In genomic region chr4:176584031-176584430, GRCh38 we compare ENCODE assay signal across 28 cellular contexts.
A peak's percentile ranks its signal among the peaks of the same experiment; 100 is the strongest.
DNase-seq lines count a peak whose midpoint lies in the region; ATAC-seq and TF ChIP-seq lines count a peak whose summit lies in the region.
"Had no signal": no experiment of that assay in that cellular context is flagged by ENCODE, and none has a peak within 500 bp of the region (broad histone marks: within the 10 kb centered on the region; RNA-seq: fewer than 3 reads in every experiment).

No MANE protein-coding gene starts in this region.

- H3K4me2 ChIP-seq in GM23248 (ENCODE audit: unreplicated experiment) (no peak overlapping the region), SK-N-SH (no peak overlapping the region), smooth muscle cell (peak overlapping the region; percentile 72), neuronal stem cell (ENCODE audit: insufficient read depth, low read length, poor library complexity, severe bottlenecking) (no peak overlapping the region)
- H3K4me2 ChIP-seq: hepatocyte, neural progenitor cell, PC-9 had no signal

- H2BK12ac ChIP-seq in neuronal stem cell (ENCODE audit: low read length), result no peak overlapping the region

- H3K9me2 ChIP-seq in GM23248 (ENCODE audit: insufficient read depth) (peaks cover 4% of the 10 kb centered on the region; the same call in 1 of the 2 replicates), SK-N-SH (no peaks in the 10 kb centered on the region)

- CTCF ChIA-PET in SK-N-SH (lab: Yijun Ruan, JAX), result no interaction called here

- TF ChIP-seq EP300 in SK-N-SH (IDR thresholded peaks at IDR 0.05; ENCODE audit: borderline replicate concordance in 1 of 2, low read depth in 1 of 2, low read length in 1 of 2), result no peak

- H3K23ac ChIP-seq in neuronal stem cell (ENCODE audit: low read depth, low read length, poor library complexity), result no peak overlapping the region

- H3K9me3 ChIP-seq in GM23248 (ENCODE audit: low read depth) (no peaks in the 10 kb centered on the region), SK-N-SH (no peaks in the 10 kb centered on the region), smooth muscle cell (replicated peaks; ENCODE audit: low read depth) (no peaks in the 10 kb centered on the region), neuronal stem cell (replicated peaks in 1 of 2; ENCODE audit: control insufficient read depth in 2 of 2, insufficient read depth in 1 of 2, low read depth in 1 of 2, low read length in 2 of 2) (no peaks in the 10 kb centered on the region)
- H3K9me3 ChIP-seq: adrenal gland, colonic mucosa, gastrocnemius medialis, psoas muscle had no signal

- peak; percentile 47 for DNase-seq in GM23248
- DNase-seq in SK-N-SH, result no peak
- DNase-seq in fibroblast of mammary gland (ENCODE audit: low read depth), result peak; percentile 32
- no peak for DNase-seq in smooth muscle cell (lab: John Stamatoyannopoulos, UW; ENCODE audit: unreplicated experiment)
- DNase-seq in neuronal stem cell (ENCODE audit: low spot score), result no peak
- DNase-seq in SK-N-DZ (ENCODE audit: low spot score), result no peak
- DNase-seq: activated B cell treated with CpG ODN at 0.5 μM for 24 hours; activated CD8-positive, alpha-beta memory T cell treated with anti-CD3 and anti-CD28 coated beads, Interleukin-2, amount 10 ng/mL, durations not matched to agents 7 days and 5 days; activated naive CD4-positive, alpha-beta T cell treated with Interleukin-2 at 50 U/mL for 16 hours; adrenal gland; CD4-positive, CD25-positive, alpha-beta regulatory T cell; colonic mucosa; effector memory CD8-positive, alpha-beta T cell; erythroblast; gastrocnemius medialis; immature natural killer cell; Karpas-422; NCI-H2029; NCI-H526; NK-92 treated with Interleukin-12 subunit alpha and Interleukin-12 subunit beta, amount 100 ng/mL, for 24 hours; PC-9; psoas muscle; SHP77 treated with DMSO at 0.1 percent for 48 hours; stimulated activated naive CD4-positive, alpha-beta T cell treated with Interleukin-2 at 50 U/mL for 16 hours had no signal

- POLR2A ChIA-PET in SK-N-SH (lab: Yijun Ruan, JAX), result no interaction called here

- H2BK15ac ChIP-seq in neuronal stem cell (ENCODE audit: low read length), result no peak overlapping the region

- no peak overlapping the region for H2BK5ac ChIP-seq in neuronal stem cell (ENCODE audit: low read length)

- H3K4me1 ChIP-seq in GM23248 (ENCODE audit: insufficient read depth), result peaks cover 14% of the 10 kb centered on the region
- H3K4me1 ChIP-seq in SK-N-SH (ENCODE audit: control insufficient read depth in 1 of 2, insufficient read depth in 2 of 2, low read depth in 1 of 2, low read length in 1 of 2), result no peaks in the 10 kb centered on the region
- peaks cover 6% of the 10 kb centered on the region for H3K4me1 ChIP-seq in smooth muscle cell (ENCODE audit: low read depth)
- H3K4me1 ChIP-seq in neuronal stem cell (ENCODE audit: control insufficient read depth in 2 of 2, insufficient read depth in 1 of 2, low read depth in 1 of 2, low read length in 2 of 2), result no peaks in the 10 kb centered on the region
- H3K4me1 ChIP-seq: colonic mucosa, gastrocnemius medialis, neural progenitor cell, psoas muscle had no signal

- no peak overlapping the region for H2AK5ac ChIP-seq in neuronal stem cell (ENCODE audit: low read depth, low read length)

- no peak overlapping the region for H3K14ac ChIP-seq in neuronal stem cell (ENCODE audit: low read length)

- H3K4me3 ChIP-seq in GM23248, result no peak overlapping the region
- no peak overlapping the region for H3K4me3 ChIP-seq in SK-N-SH (ENCODE audit: low read depth in 2 of 2, low read length in 1 of 2)
- H3K4me3 ChIP-seq in fibroblast of mammary gland (ENCODE audit: control insufficient read depth, low read depth, low read length), result no peak overlapping the region
- H3K4me3 ChIP-seq in smooth muscle cell, result no peak overlapping the region
- H3K4me3 ChIP-seq in neuronal stem cell (ENCODE audit: low read length in 2 of 2), result no peak overlapping the region
- H3K4me3 ChIP-seq: adrenal gland, colonic mucosa, gastrocnemius medialis, hepatocyte, neural progenitor cell, PC-9, psoas muscle had no signal

- ATAC-seq in GM21825 (IDR thresholded peaks at IDR 0.05; ENCODE audit: unreplicated experiment), result no peak
- ATAC-seq: activated CD8-positive, alpha-beta memory T cell treated with anti-CD3 and anti-CD28 coated beads, Interleukin-2, amount 10 ng/mL, durations not matched to agents 7 days and 5 days; effector memory CD8-positive, alpha-beta T cell; gastrocnemius medialis; HCT116; psoas muscle had no signal

- no peaks in the 10 kb centered on the region for H3K36me3 ChIP-seq in GM23248 (ENCODE audit: low read depth)
- H3K36me3 ChIP-seq in SK-N-SH (replicated peaks in 1 of 2; ENCODE audit: control insufficient read depth in 1 of 2, insufficient read depth in 2 of 2, low read length in 1 of 2), result no peaks in the 10 kb centered on the region
- no peaks in the 10 kb centered on the region for H3K36me3 ChIP-seq in smooth muscle cell (ENCODE audit: low read depth)
- H3K36me3 ChIP-seq in neuronal stem cell (replicated peaks in 1 of 2; ENCODE audit: control insufficient read depth in 2 of 2, insufficient read depth in 2 of 2, low read length in 2 of 2), result no peaks in the 10 kb centered on the region
- H3K36me3 ChIP-seq: adrenal gland, colonic mucosa, gastrocnemius medialis, neural progenitor cell had no signal

- no peaks in the 10 kb centered on the region for H3K79me1 ChIP-seq in neuronal stem cell (ENCODE audit: low read depth, low read length)

- TF ChIP-seq CTCF in SK-N-SH (IDR thresholded peaks at IDR 0.05), result no peak
- TF ChIP-seq CTCF in fibroblast of mammary gland (conservative IDR thresholded peaks at IDR 0.05; ENCODE audit: control insufficient read depth, insufficient read depth, low read depth, low read length), result no peak
- TF ChIP-seq CTCF in smooth muscle cell (IDR thresholded peaks at IDR 0.05; ENCODE audit: borderline replicate concordance, insufficient read depth, poor library complexity, severe bottlenecking), result no peak

- in situ Hi-C loops in GM23248 (cut with MboI), result no loop called here

- H3F3A ChIP-seq in GM23248 (ENCODE audit: insufficient read depth) (no peaks in the 10 kb centered on the region), SK-N-SH (replicated peaks; ENCODE audit: insufficient read depth) (no peaks in the 10 kb centered on the region), smooth muscle cell (ENCODE audit: low read depth) (peaks cover 4% of the 10 kb centered on the region)

- H4K91ac ChIP-seq in neuronal stem cell (ENCODE audit: low read depth, low read length, poor library complexity), result no peak overlapping the region

- H3K4ac ChIP-seq in neuronal stem cell (ENCODE audit: low read length), result no peak overlapping the region

- peak overlapping the region; percentile 31; the same call in 1 of the 2 replicates for H2AFZ ChIP-seq in GM23248
- 0 out of 2 replicates have a peak overlapping the region, but pooled peaks have one; percentile 18 for H2AFZ ChIP-seq in SK-N-SH (ENCODE audit: low read depth)
- H2AFZ ChIP-seq in smooth muscle cell (ENCODE audit: low read depth), result peak overlapping the region; percentile 49
- H2AFZ ChIP-seq in neuronal stem cell (ENCODE audit: low read length), result no peak overlapping the region
- H2AFZ ChIP-seq: hepatocyte, neural progenitor cell, PC-9 had no signal

- H3K79me2 ChIP-seq in GM23248 (ENCODE audit: insufficient read depth) (no peaks in the 10 kb centered on the region), SK-N-SH (ENCODE audit: insufficient read depth) (no peaks in the 10 kb centered on the region), smooth muscle cell (ENCODE audit: low read depth) (no peaks in the 10 kb centered on the region)
- H3K79me2 ChIP-seq: hepatocyte had no signal

- WGBS in GM23248 (ENCODE audit: low coverage in 1 of 2, low lambda C conversion rate in 2 of 2, missing lambda C conversion rate in 2 of 2), 2 experiments, result 52 to 57% methylated on average over 4 of the region's 4 CpGs
- 6% methylated on average over 4 of the region's 4 CpGs for WGBS in SK-N-SH (ENCODE audit: low lambda C conversion rate)
- WGBS in smooth muscle cell (ENCODE audit: low lambda C conversion rate), result 40% methylated on average over 4 of the region's 4 CpGs
- WGBS in neuronal stem cell (ENCODE audit: extremely low coverage in 2 of 2, insufficient read length in 2 of 2, insufficient replicate concordance in 1 of 2), 2 donors, result no CpG with 5 or more reads among the region's 4 CpGs

- H2BK120ac ChIP-seq in neuronal stem cell (ENCODE audit: low read depth, low read length), result no peak overlapping the region

- H4K8ac ChIP-seq in neuronal stem cell (ENCODE audit: low read depth, low read length), result no peak overlapping the region

- no peak overlapping the region for H3K27ac ChIP-seq in GM23248
- no peak overlapping the region for H3K27ac ChIP-seq in SK-N-SH (ENCODE audit: low read depth in 2 of 2, low read length in 1 of 2)
- H3K27ac ChIP-seq in smooth muscle cell (ENCODE audit: low read depth), result peak overlapping the region; percentile 45
- H3K27ac ChIP-seq in neuronal stem cell (replicated peaks; ENCODE audit: low read length), result no peak overlapping the region
- H3K27ac ChIP-seq: adrenal gland, colonic mucosa, gastrocnemius medialis, hepatocyte, neural progenitor cell, PC-9, psoas muscle had no signal

- H3K27me3 ChIP-seq in GM23248 (replicated peaks; ENCODE audit: insufficient read depth) (no peaks in the 10 kb centered on the region), SK-N-SH (ENCODE audit: insufficient read depth) (peaks cover 5% of the 10 kb centered on the region; the same call in 1 of the 2 replicates), smooth muscle cell (ENCODE audit: low read depth) (no peaks in the 10 kb centered on the region), neuronal stem cell (ENCODE audit: control insufficient read depth in 3 of 3, insufficient read depth in 3 of 3, low read depth in 1 of 3, low read length in 3 of 3) (no peaks in the 10 kb centered on the region)
- H3K27me3 ChIP-seq: adrenal gland, colonic mucosa, gastrocnemius medialis, hepatocyte, neural progenitor cell had no signal

- H3K9ac ChIP-seq in GM23248, result no peak overlapping the region
- no peak overlapping the region for H3K9ac ChIP-seq in SK-N-SH
- no peak overlapping the region for H3K9ac ChIP-seq in smooth muscle cell (ENCODE audit: low read depth)
- no peak overlapping the region for H3K9ac ChIP-seq in neuronal stem cell (ENCODE audit: low read depth, low read length, poor library complexity)
- H3K9ac ChIP-seq: neural progenitor cell had no signal

- H3K18ac ChIP-seq in neuronal stem cell (ENCODE audit: low read length), result no peak overlapping the region

- H4K20me1 ChIP-seq in GM23248 (ENCODE audit: insufficient read depth) (no peaks in the 10 kb centered on the region), SK-N-SH (ENCODE audit: insufficient read depth) (no peaks in the 10 kb centered on the region), smooth muscle cell (ENCODE audit: low read depth) (no peaks in the 10 kb centered on the region)

- no peak for TF ChIP-seq RAD21 in SK-N-SH (IDR thresholded peaks at IDR 0.05; ENCODE audit: low read length)

TF ChIP-seq in SK-N-SH, 30 proteins besides CTCF, POLR2A, EP300 and RAD21 (continues in another document):
- TF ChIP-seq MAX (IDR thresholded peaks at IDR 0.05; ENCODE audit: low read depth), result no peak

Comparison
In these comparisons a context has a peak if more than half of its experiments do, and no peak if none do; other contexts are left out.
1. DNase-seq: peak in GM23248 (single experiment) and fibroblast of mammary gland (single experiment); none in SK-N-SH (single experiment), smooth muscle cell (single experiment), neuronal stem cell (single experiment) and SK-N-DZ (single experiment).